6 cellular contexts compared by ENCODE assay signal in genomic region chr11:726278-726915, GRCh38. TPM values are rescaled to one million over a fixed set of nuclear protein-coding genes. Genes with fewer than 3 reads are reported as not detected.
DNase-seq lines count a peak whose midpoint lies in the region; ATAC-seq and TF ChIP-seq lines count a peak whose summit lies in the region.

No MANE protein-coding gene starts in this region.

- H3K9me3 Mint-ChIP-seq in CD4-positive, alpha-beta T cell = no peaks in the 10 kb centered on the region
- no peaks in the 10 kb centered on the region for H3K9me3 Mint-ChIP-seq in activated naive CD8-positive, alpha-beta T cell treated with anti-CD3 and anti-CD28 coated beads, Interleukin-2, amount 50 U/mL, for 24 hours
- H3K9me3 Mint-ChIP-seq in naive thymus-derived CD4-positive, alpha-beta T cell = peaks cover 0 to 2% (median 0%) of the 10 kb centered on the region in 11 donors
- H3K9me3 Mint-ChIP-seq in glutamatergic neuron (ENCODE audit: unreplicated experiment) = peaks cover 3% of the 10 kb centered on the region

- H3K4me1 Mint-ChIP-seq in CD4-positive, alpha-beta T cell (ENCODE audit: low read depth) = peaks cover 7% of the 10 kb centered on the region
- H3K4me1 Mint-ChIP-seq in activated naive CD8-positive, alpha-beta T cell treated with anti-CD3 and anti-CD28 coated beads, Interleukin-2, amount 50 U/mL, for 24 hours = peaks cover 22% of the 10 kb centered on the region
- H3K4me1 Mint-ChIP-seq in naive thymus-derived CD4-positive, alpha-beta T cell = peaks cover 6 to 15% (median 12%) of the 10 kb centered on the region in 7 donors
- no peaks in the 10 kb centered on the region for H3K4me1 Mint-ChIP-seq in glutamatergic neuron (ENCODE audit: low read depth, unreplicated experiment)

- H3K36me3 Mint-ChIP-seq in CD4-positive, alpha-beta T cell (ENCODE audit: low read depth) = no peaks in the 10 kb centered on the region
- H3K36me3 Mint-ChIP-seq in activated naive CD8-positive, alpha-beta T cell treated with anti-CD3 and anti-CD28 coated beads, Interleukin-2, amount 50 U/mL, for 24 hours (ENCODE audit: low read depth) = no peaks in the 10 kb centered on the region
- H3K36me3 Mint-ChIP-seq in naive thymus-derived CD4-positive, alpha-beta T cell = no peaks in the 10 kb centered on the region
- H3K36me3 Mint-ChIP-seq in glutamatergic neuron (ENCODE audit: unreplicated experiment) = no peaks in the 10 kb centered on the region

- POLR2A ChIA-PET in CD4-positive, alpha-beta T cell (lab: Charles Lee) = interaction anchor here (0.8 to 3.6 kb wide), 14 partner anchors 17 to 519 kb away, joined by 3 to 41 read pairs (median 5); partner anchors contain the start of genes BET1L, DEAF1, LMNTD2 and PHRF1
- POLR2A ChIA-PET in naive thymus-derived CD4-positive, alpha-beta T cell (lab: Charles Lee) = interaction anchor here (0.5 to 7.7 kb wide), 13 partner anchors 11 to 191 kb away, joined by 3 to 68 read pairs (median 4); partner anchors contain the start of genes DEAF1, GATD1, HRAS and LMNTD2

- H3K27ac Mint-ChIP-seq in CD4-positive, alpha-beta T cell = no peak overlapping the region
- no peak overlapping the region for H3K27ac Mint-ChIP-seq in activated naive CD8-positive, alpha-beta T cell treated with anti-CD3 and anti-CD28 coated beads, Interleukin-2, amount 50 U/mL, for 24 hours
- H3K27ac Mint-ChIP-seq in naive thymus-derived CD4-positive, alpha-beta T cell = peak overlapping the region in 5 of 9 donors; percentile 14 to 33 (median 26)
- no peak overlapping the region for H3K27ac Mint-ChIP-seq in glutamatergic neuron (ENCODE audit: unreplicated experiment)

- H3K9me3 ChIP-seq in CD4-positive, alpha-beta T cell (ENCODE audit: control insufficient read depth, low read length) = no peaks in the 10 kb centered on the region
- no peaks in the 10 kb centered on the region for H3K9me3 ChIP-seq in naive thymus-derived CD4-positive, alpha-beta T cell (ENCODE audit: control insufficient read depth in 2 of 3, low read length in 3 of 3)

- peak overlapping the region; percentile 74 for H3K4me3 Mint-ChIP-seq in CD4-positive, alpha-beta T cell
- peak overlapping the region; percentile 54 for H3K4me3 Mint-ChIP-seq in activated naive CD8-positive, alpha-beta T cell treated with anti-CD3 and anti-CD28 coated beads, Interleukin-2, amount 50 U/mL, for 24 hours
- peak overlapping the region; percentile 48 to 86 (median 72) for H3K4me3 Mint-ChIP-seq in naive thymus-derived CD4-positive, alpha-beta T cell
- H3K4me3 Mint-ChIP-seq in glutamatergic neuron (ENCODE audit: unreplicated experiment) = no peak overlapping the region

- H3K27me3 ChIP-seq in CD4-positive, alpha-beta T cell (ENCODE audit: control insufficient read depth, insufficient read depth, low read length) = peaks cover 2% of the 10 kb centered on the region
- H3K27me3 ChIP-seq in naive thymus-derived CD4-positive, alpha-beta T cell (ENCODE audit: control insufficient read depth in 2 of 2, insufficient read depth in 2 of 2, low read length in 2 of 2) = no peaks in the 10 kb centered on the region

- DNase-seq in CD4-positive, alpha-beta T cell = peak in 6 of 10 experiments; percentile 35 to 58 (median 44)
- DNase-seq in NCI-H2227 (lab: John Stamatoyannopoulos, UW; ENCODE audit: unreplicated experiment) (peak; percentile 92), G401 (ENCODE audit: low spot score) (no peak), glutamatergic neuron (no peak)
- peak; percentile 59 for DNase-seq in activated naive CD8-positive, alpha-beta T cell treated with anti-CD3 and anti-CD28 coated beads, Interleukin-2, amount 50 U/mL, for 24 hours
- peak in 6 of 9 donors; percentile 44 to 66 (median 46) for DNase-seq in naive thymus-derived CD4-positive, alpha-beta T cell

- no peak for TF ChIP-seq CTCF in CD4-positive, alpha-beta T cell (IDR thresholded peaks at IDR 0.05)
- TF ChIP-seq CTCF in glutamatergic neuron (IDR thresholded peaks at IDR 0.05; ENCODE audit: partially characterized antibody, unreplicated experiment) = no peak

- no peaks in the 10 kb centered on the region for H3K36me3 ChIP-seq in naive thymus-derived CD4-positive, alpha-beta T cell (ENCODE audit: control insufficient read depth in 2 of 3, insufficient read depth in 3 of 3, low read length in 3 of 3)

- CTCF ChIA-PET in CD4-positive, alpha-beta T cell (lab: Charles Lee) = interaction anchor here (0.8 to 2.3 kb wide), 4 partner anchors 21 to 172 kb away, joined by 3 to 9 read pairs (median 4); partner anchors contain the start of gene TALDO1
- CTCF ChIA-PET in naive thymus-derived CD4-positive, alpha-beta T cell (lab: Charles Lee) = interaction anchor here (1.1 to 3.6 kb wide), 11 partner anchors 20 to 277 kb away, joined by 3 to 28 read pairs (median 5); partner anchors contain the start of genes DEAF1, PTDSS2, TALDO1 and TMEM80

- peak overlapping the region; percentile 47 for H3K4me3 ChIP-seq in naive thymus-derived CD4-positive, alpha-beta T cell (ENCODE audit: low read length)

- no peak overlapping the region for H3K27ac ChIP-seq in CD4-positive, alpha-beta T cell (ENCODE audit: low read depth, low read length)
- peak overlapping the region; percentile 18 for H3K27ac ChIP-seq in naive thymus-derived CD4-positive, alpha-beta T cell (ENCODE audit: low read depth, low read length)

- H3K27me3 Mint-ChIP-seq in CD4-positive, alpha-beta T cell = peaks cover 16% of the 10 kb centered on the region
- H3K27me3 Mint-ChIP-seq in activated naive CD8-positive, alpha-beta T cell treated with anti-CD3 and anti-CD28 coated beads, Interleukin-2, amount 50 U/mL, for 24 hours = peaks cover 16% of the 10 kb centered on the region
- H3K27me3 Mint-ChIP-seq in naive thymus-derived CD4-positive, alpha-beta T cell = peaks cover 0 to 14% (median 8%) of the 10 kb centered on the region in 5 donors
- peaks cover 6% of the 10 kb centered on the region for H3K27me3 Mint-ChIP-seq in glutamatergic neuron (ENCODE audit: unreplicated experiment)

- peaks cover 16 to 32% of the 10 kb centered on the region in 2 donors for H3K4me1 ChIP-seq in naive thymus-derived CD4-positive, alpha-beta T cell (ENCODE audit: control insufficient read depth in 2 of 2, insufficient read depth in 2 of 2, low read length in 2 of 2)

- ATAC-seq in CD4-positive, alpha-beta T cell (ENCODE audit: poor library complexity) = peak; percentile 50
- ATAC-seq in activated naive CD8-positive, alpha-beta T cell treated with anti-CD3 and anti-CD28 coated beads, Interleukin-2, amount 50 U/mL, for 24 hours = peak; percentile 41
- peak; percentile 47 for ATAC-seq in naive thymus-derived CD4-positive, alpha-beta T cell

- in situ Hi-C loops in G401 (cut with HindIII; ENCODE audit: low sequenced_read_pairs) = no loop called here

- intact Hi-C loops in CD4-positive, alpha-beta T cell (cut with DNase I, micrococcal nuclease) = loop anchor here in 1 of 2 experiments (5.0 kb wide), 1 partner anchor 34 kb away; no protein-coding TSS in a partner anchor
- intact Hi-C loops in naive thymus-derived CD4-positive, alpha-beta T cell (cut with micrococcal nuclease) = loop anchor here (1.0 to 10.0 kb wide), 5 partner anchors 21 to 326 kb away; partner anchors contain the start of genes PTDSS2 (in 1 of the 2), SLC25A22 (in 1 of the 2) and TALDO1 (in 1 of the 2)

RNA-seq across cellular contexts. Expression of gene EPS8L2, which starts 20.4 kb away (rescaled TPM):
- 1 to 10 TPM; 3.5 to 4.0 TPM for total RNA-seq in CD4-positive, alpha-beta T cell
- total RNA-seq in naive thymus-derived CD4-positive, alpha-beta T cell = 10 to 100 TPM in 3 of 5 experiments, 1 to 10 TPM in 2; 7.2 to 16.6 (median 10.9) TPM
- 1 to 10 TPM; 4.5 to 4.6 TPM for polyA plus RNA-seq in naive thymus-derived CD4-positive, alpha-beta T cell
- 18.2 and 27.9 TPM in 2 replicates for total RNA-seq in G401 (2014; rRNA removed; shearing (Covaris generic))
- total RNA-seq in glutamatergic neuron (ENCODE audit: unreplicated experiment) = 12.7 TPM

RNA-seq across cellular contexts. Expression of gene TALDO1, which starts 20.9 kb away (rescaled TPM):
- 10 to 100 TPM; 26.2 to 27.7 TPM for total RNA-seq in CD4-positive, alpha-beta T cell
- 100 to 1,000 TPM in 2 of 5 experiments, 10 to 100 TPM in 3; 61.4 to 272 (median 90.3) TPM for total RNA-seq in naive thymus-derived CD4-positive, alpha-beta T cell
- polyA plus RNA-seq in naive thymus-derived CD4-positive, alpha-beta T cell = 100 to 1,000 TPM; 179 to 214 TPM
- total RNA-seq in G401 (2014; rRNA removed; shearing (Covaris generic)) = 201 and 229 TPM in 2 replicates
- total RNA-seq in glutamatergic neuron (ENCODE audit: unreplicated experiment) = 182 TPM

RNA-seq across cellular contexts. Expression of gene TMEM80, which starts 30.8 kb away (rescaled TPM):
- 10 to 100 TPM; 21.0 to 22.0 TPM for total RNA-seq in CD4-positive, alpha-beta T cell
- 10 to 100 TPM; 26.2 to 44.3 (median 40.4) TPM for total RNA-seq in naive thymus-derived CD4-positive, alpha-beta T cell
- polyA plus RNA-seq in naive thymus-derived CD4-positive, alpha-beta T cell = 10 to 100 TPM; 31.4 to 37.8 TPM
- 14.8 and 19.8 TPM in 2 replicates for total RNA-seq in G401 (2014; rRNA removed; shearing (Covaris generic))
- total RNA-seq in glutamatergic neuron (ENCODE audit: unreplicated experiment) = 29.7 TPM

RNA-seq across cellular contexts. Expression of gene DEAF1, which starts 31.4 kb away (rescaled TPM):
- 10 to 100 TPM; 68.4 to 79.6 TPM for total RNA-seq in CD4-positive, alpha-beta T cell
- total RNA-seq in naive thymus-derived CD4-positive, alpha-beta T cell = 100 to 1,000 TPM in 1 of 5 experiments, 10 to 100 TPM in 4; 44.5 to 117 (median 54.2) TPM
- polyA plus RNA-seq in naive thymus-derived CD4-positive, alpha-beta T cell = 10 to 100 TPM; 33.0 to 71.8 TPM
- total RNA-seq in G401 (2014; rRNA removed; shearing (Covaris generic)) = 70.5 and 73.2 TPM in 2 replicates
- total RNA-seq in glutamatergic neuron (ENCODE audit: unreplicated experiment) = 51.5 TPM

RNA-seq across cellular contexts. Expression of gene GATD1, which starts 50.9 kb away (rescaled TPM):
- total RNA-seq in CD4-positive, alpha-beta T cell = 10 to 100 TPM; 14.7 to 16.1 TPM
- 10 to 100 TPM; 37.8 to 59.2 (median 52.9) TPM for total RNA-seq in naive thymus-derived CD4-positive, alpha-beta T cell
- 10 to 100 TPM in 1 of 2 donors, 1 to 10 TPM in 1; 8.1 to 17.8 TPM for polyA plus RNA-seq in naive thymus-derived CD4-positive, alpha-beta T cell
- 56.6 and 63.4 TPM in 2 replicates for total RNA-seq in G401 (2014; rRNA removed; shearing (Covaris generic))
- total RNA-seq in glutamatergic neuron (ENCODE audit: unreplicated experiment) = 67.5 TPM

Comparison
In these comparisons a context has a peak if more than half of its experiments do, and no peak if none do; other contexts are left out.
1. DNase-seq: peak in CD4-positive, alpha-beta T cell (6 of 10), NCI-H2227 (single experiment), activated naive CD8-positive, alpha-beta T cell treated with anti-CD3 and anti-CD28 coated beads, Interleukin-2, amount 50 U/mL, for 24 hours (single experiment) and naive thymus-derived CD4-positive, alpha-beta T cell (6 of 9); none in G401 (single experiment) and glutamatergic neuron (single experiment).
2. H3K27ac Mint-ChIP-seq: peak in naive thymus-derived CD4-positive, alpha-beta T cell (5 of 9); none in CD4-positive, alpha-beta T cell (single experiment), activated naive CD8-positive, alpha-beta T cell treated with anti-CD3 and anti-CD28 coated beads, Interleukin-2, amount 50 U/mL, for 24 hours (single experiment) and glutamatergic neuron (single experiment).
3. Peak in every context shown above with its lines, with median percentiles within 50 percentile points of each other: ATAC-seq.